Comparison of ENCODE assay signal across 29 cellular contexts in the genomic region with DNA sequence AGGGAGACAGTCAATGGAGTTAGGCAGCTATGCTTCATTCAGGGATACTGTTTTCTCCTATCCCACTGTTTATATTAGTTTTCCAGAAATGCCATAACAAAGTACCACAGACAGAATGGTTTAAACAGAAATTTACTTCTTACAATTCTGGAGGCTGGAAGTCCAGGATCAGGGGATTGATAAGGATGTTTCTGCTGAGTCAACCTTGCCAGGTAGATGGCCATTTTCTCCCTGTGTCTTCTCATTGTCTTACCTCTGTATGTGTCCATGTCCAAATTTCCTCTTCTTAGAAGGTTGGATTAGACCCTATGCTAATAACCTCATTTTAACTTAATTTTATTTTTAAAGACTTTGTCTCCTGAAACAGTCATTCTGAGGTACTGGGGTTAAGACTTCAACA. TPM values are rescaled to one million over a fixed set of nuclear protein-coding genes. Genes with fewer than 3 reads are reported as not detected.
"Had no signal": no experiment of that assay in that cellular context is flagged by ENCODE, and none has a peak within 500 bp of the region (broad histone marks: within the 10 kb centered on the region; RNA-seq: fewer than 3 reads in every experiment).

No MANE protein-coding gene starts in this region.

- H3K27ac ChIP-seq: colonic mucosa, coronary artery, dorsolateral prefrontal cortex, epithelial cell of prostate, esophagus muscularis mucosa, esophagus squamous epithelium, foreskin keratinocyte, gastrocnemius medialis, gastroesophageal sphincter, heart left ventricle, heart right ventricle had no signal

- H3K27me3 ChIP-seq: colonic mucosa, dorsolateral prefrontal cortex, esophagus muscularis mucosa, esophagus squamous epithelium, foreskin keratinocyte, gastrocnemius medialis, gastroesophageal sphincter, heart left ventricle, heart right ventricle had no signal

- ATAC-seq: effector memory CD8-positive, alpha-beta T cell; foreskin keratinocyte; gastrocnemius medialis; gastroesophageal sphincter; heart left ventricle; heart right ventricle had no signal

- H3K4me1 ChIP-seq: colonic mucosa, esophagus muscularis mucosa, gastrocnemius medialis, gastroesophageal sphincter, heart left ventricle, heart right ventricle had no signal

- DNase-seq: colonic mucosa; cortex of kidney; dermis blood vessel endothelial cell; dorsolateral prefrontal cortex; effector CD4-positive, alpha-beta T cell; effector CD8-positive, alpha-beta T cell; effector memory CD4-positive, alpha-beta T cell; effector memory CD8-positive, alpha-beta T cell; endodermal cell; erythroblast; esophagus squamous epithelium; foreskin fibroblast; foreskin keratinocyte; foreskin melanocyte; gastrocnemius medialis; glutamatergic neuron; head of caudate nucleus; heart left ventricle; heart right ventricle had no signal

- H3K36me3 ChIP-seq: colonic mucosa, esophagus muscularis mucosa, esophagus squamous epithelium, gastrocnemius medialis, heart left ventricle, heart right ventricle had no signal

- H3K4me3 ChIP-seq: colonic mucosa, coronary artery, dorsolateral prefrontal cortex, esophagus muscularis mucosa, esophagus squamous epithelium, gastrocnemius medialis, gastroesophageal sphincter, heart left ventricle, heart right ventricle had no signal

- H3K9me3 ChIP-seq: colonic mucosa, esophagus muscularis mucosa, esophagus squamous epithelium, gastrocnemius medialis, gastroesophageal sphincter had no signal

- FAIRE-seq: colon, endometrium, endothelial cell of umbilical vein, frontal cortex had no signal

RNA-seq across cellular contexts. Expression of a gene that starts 20.5 kb away (rescaled TPM):
- total RNA-seq: colonic mucosa, dermis microvascular lymphatic vessel endothelial cell, endodermal cell, esophagus muscularis mucosa, fibroblast of lung, frontal cortex, gastrocnemius medialis had no signal
- polyA plus RNA-seq: endothelial cell of umbilical vein, heart left ventricle had no signal
